ENCODE assay signal across 8 cellular contexts in the genomic region with DNA sequence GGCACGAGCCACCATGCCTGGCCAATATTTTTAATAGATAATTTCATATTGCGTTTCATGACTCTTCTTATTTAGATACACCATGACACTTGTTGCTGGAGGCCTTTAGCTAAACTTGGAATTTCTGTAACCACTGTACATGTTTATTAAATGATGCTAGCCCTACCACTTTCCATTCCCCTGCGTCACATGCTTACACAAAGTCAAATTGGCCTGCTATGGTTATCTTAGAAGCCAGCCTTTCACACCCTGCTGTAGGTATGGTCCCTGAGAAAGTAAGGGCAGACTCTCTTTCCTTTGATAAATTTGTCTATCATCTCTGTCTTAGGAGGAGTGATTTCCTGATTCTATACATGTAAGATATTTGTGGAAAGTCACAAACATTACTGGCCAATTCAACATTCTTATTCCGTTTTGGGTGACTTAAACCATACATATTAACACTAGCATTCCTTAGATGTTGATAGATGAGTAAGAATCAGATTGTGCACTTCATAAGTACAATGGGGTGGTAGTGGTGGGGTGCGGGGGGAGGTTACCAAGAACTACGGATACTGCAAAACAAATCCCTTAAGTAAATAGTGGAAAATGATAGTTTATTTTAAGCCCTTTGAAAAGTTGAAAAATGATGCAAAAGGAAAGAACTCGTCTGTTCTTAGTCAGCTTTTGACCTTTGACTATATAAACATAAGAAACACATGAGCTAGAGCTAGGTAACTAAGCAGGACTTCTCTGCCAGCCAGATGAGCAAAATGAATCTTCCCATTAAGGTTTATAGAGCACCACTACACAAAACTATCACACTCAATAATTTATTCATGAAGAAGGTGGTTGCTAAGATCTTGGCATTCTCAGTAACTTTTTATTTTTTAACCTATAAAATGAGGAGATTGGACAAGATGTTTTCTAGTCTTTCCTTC. TPM values are rescaled to one million over a fixed set of nuclear protein-coding genes. Genes with fewer than 3 reads are reported as not detected.
A peak's percentile ranks its signal among the peaks of the same experiment; 100 is the strongest.
DNase-seq lines count a peak whose midpoint lies in the region; ATAC-seq, FAIRE-seq and TF ChIP-seq lines count a peak whose summit lies in the region.

No MANE protein-coding gene starts in this region.

- intact Hi-C loops in Calu3 (cut with micrococcal nuclease; ENCODE audit: unreplicated experiment) = no loop called here
- intact Hi-C loops in kidney (cut with DNase I) = no loop called here

- ATAC-seq in RWPE2 (ENCODE audit: low read depth) (peak; percentile 88), HG03342 (IDR thresholded peaks at IDR 0.05; ENCODE audit: unreplicated experiment) (no peak), GM21423 (IDR thresholded peaks at IDR 0.05; ENCODE audit: unreplicated experiment) (no peak)

- H3K9me3 ChIP-seq in RWPE2 (ENCODE audit: severe bottlenecking) = no peaks in the 10 kb centered on the region
- H3K9me3 ChIP-seq in kidney (ENCODE audit: control insufficient read depth in 1 of 2, low read length in 2 of 2) = no peaks in the 10 kb centered on the region

- H3K36me3 Mint-ChIP-seq in Calu3 (ENCODE audit: insufficient read depth, unreplicated experiment) = peaks cover 13% of the 10 kb centered on the region
- H3K36me3 Mint-ChIP-seq in chondrocyte (ENCODE audit: low read depth) = no peaks in the 10 kb centered on the region

- H3K4me1 ChIP-seq in RWPE2 (ENCODE audit: insufficient read depth, poor library complexity, severe bottlenecking) (peaks cover 17% of the 10 kb centered on the region), kidney (ENCODE audit: control insufficient read depth in 1 of 2, insufficient read depth in 1 of 2, low read depth in 1 of 2, low read length in 2 of 2) (peaks cover 0 to 5% of the 10 kb centered on the region in 2 donors)

- no TSS peak for BruUV-seq in Calu3 (replicated peaks; lab: Mats Ljungman, UMichigan)

- no peak overlapping the region for H3K9ac ChIP-seq in kidney (ENCODE audit: low read length in 2 of 2)

- no peaks in the 10 kb centered on the region for H3K27me3 ChIP-seq in RWPE2 (ENCODE audit: insufficient read depth, poor library complexity, severe bottlenecking)

- H3K27ac ChIP-seq in RWPE2 (ENCODE audit: poor library complexity, severe bottlenecking) (no peak overlapping the region), kidney (ENCODE audit: low read depth in 2 of 2, low read length in 2 of 2) (no peak overlapping the region)

- H3K4me3 ChIP-seq in RWPE2 (ENCODE audit: severe bottlenecking) (no peak overlapping the region), kidney (ENCODE audit: low read length in 2 of 2) (no peak overlapping the region)

- H3K4me3 Mint-ChIP-seq in Calu3 (ENCODE audit: low read depth, unreplicated experiment) (no peak overlapping the region), chondrocyte (ENCODE audit: unreplicated experiment) (no peak overlapping the region)

- DNase-seq in Calu3 (peak; percentile 43), RWPE2 (ENCODE audit: low spot score) (no peak), chondrocyte (ENCODE audit: low spot score) (no peak), pulmonary artery endothelial cell (ENCODE audit: low read depth, low spot score) (peak; percentile 75), kidney (no peak), DMS114 treated with DMSO at 0.1 percent for 48 hours (lab: John Stamatoyannopoulos, UW; ENCODE audit: unreplicated experiment) (no peak)

- TF ChIP-seq CTCF in Calu3 (IDR thresholded peaks at IDR 0.05; ENCODE audit: unreplicated experiment) (no peak), RWPE2 (IDR thresholded peaks at IDR 0.05; ENCODE audit: poor library complexity, severe bottlenecking) (no peak), chondrocyte (IDR thresholded peaks at IDR 0.05) (no peak), kidney (IDR thresholded peaks at IDR 0.05; ENCODE audit: borderline replicate concordance, extremely low read depth, insufficient read depth) (no peak)

- CTCF ChIA-PET in Calu3 (lab: Charles Lee) = interaction anchor here (0.7 kb wide), 1 partner anchor 45 kb away, joined by 3 read pairs; no protein-coding TSS in a partner anchor

- H3K27me3 Mint-ChIP-seq in Calu3 (ENCODE audit: unreplicated experiment) (no peaks in the 10 kb centered on the region), chondrocyte (ENCODE audit: low read depth) (no peaks in the 10 kb centered on the region)

- H3K36me3 ChIP-seq in RWPE2 (ENCODE audit: low read depth) = no peaks in the 10 kb centered on the region
- no peaks in the 10 kb centered on the region for H3K36me3 ChIP-seq in kidney (ENCODE audit: control insufficient read depth in 1 of 2, insufficient read depth in 2 of 2, low read length in 2 of 2)

- H3K9me3 Mint-ChIP-seq in Calu3 (ENCODE audit: low read depth, unreplicated experiment) (no peaks in the 10 kb centered on the region), chondrocyte (ENCODE audit: low read depth) (no peaks in the 10 kb centered on the region)

- FAIRE-seq in kidney (lab: Jason Lieb, UNC) = no peak

- H3K27ac Mint-ChIP-seq in Calu3 (ENCODE audit: unreplicated experiment) (peak overlapping the region; percentile 95), chondrocyte (ENCODE audit: unreplicated experiment) (peak overlapping the region; percentile 76)

- H3K4me1 Mint-ChIP-seq in Calu3 (ENCODE audit: low read depth, unreplicated experiment) (peaks cover 38% of the 10 kb centered on the region), chondrocyte (ENCODE audit: low read depth) (peaks cover 28% of the 10 kb centered on the region)

RNA-seq across cellular contexts. Expression of a gene that starts 7.9 kb away (rescaled TPM):
- 199 TPM in 2 replicates for total RNA-seq in Calu3 (2022)
- total RNA-seq in chondrocyte = 76.1 to 90.5 TPM (median 80.5 TPM) in 3 replicates
- 132 and 136 TPM in 2 replicates for total RNA-seq in pulmonary artery endothelial cell
- total RNA-seq in kidney = 131 TPM
- polyA plus RNA-seq in kidney (ENCODE audit: insufficient read depth, low read depth, low replicate concordance) = 391 TPM

RNA-seq across cellular contexts. Expression of a gene that starts 42.0 kb away (rescaled TPM):
- total RNA-seq in Calu3 (2022) = 36.3 and 40.7 TPM in 2 replicates
- total RNA-seq in chondrocyte = 33.2 to 39.1 TPM (median 34.0 TPM) in 3 replicates
- 16.6 and 31.3 TPM in 2 replicates for total RNA-seq in pulmonary artery endothelial cell
- 81.8 TPM for total RNA-seq in kidney
- 3.9 TPM for polyA plus RNA-seq in kidney (ENCODE audit: insufficient read depth, low read depth, low replicate concordance)

Comparison
In these comparisons a context has a peak if more than half of its experiments do, and no peak if none do; other contexts are left out.
1. DNase-seq: peak in Calu3 (single experiment) and pulmonary artery endothelial cell (single experiment); none in RWPE2 (single experiment), chondrocyte (single experiment), kidney (single experiment) and DMS114 treated with DMSO at 0.1 percent for 48 hours (single experiment).